Comparison of ENCODE assay signal across 8 cellular contexts in the genomic region with DNA sequence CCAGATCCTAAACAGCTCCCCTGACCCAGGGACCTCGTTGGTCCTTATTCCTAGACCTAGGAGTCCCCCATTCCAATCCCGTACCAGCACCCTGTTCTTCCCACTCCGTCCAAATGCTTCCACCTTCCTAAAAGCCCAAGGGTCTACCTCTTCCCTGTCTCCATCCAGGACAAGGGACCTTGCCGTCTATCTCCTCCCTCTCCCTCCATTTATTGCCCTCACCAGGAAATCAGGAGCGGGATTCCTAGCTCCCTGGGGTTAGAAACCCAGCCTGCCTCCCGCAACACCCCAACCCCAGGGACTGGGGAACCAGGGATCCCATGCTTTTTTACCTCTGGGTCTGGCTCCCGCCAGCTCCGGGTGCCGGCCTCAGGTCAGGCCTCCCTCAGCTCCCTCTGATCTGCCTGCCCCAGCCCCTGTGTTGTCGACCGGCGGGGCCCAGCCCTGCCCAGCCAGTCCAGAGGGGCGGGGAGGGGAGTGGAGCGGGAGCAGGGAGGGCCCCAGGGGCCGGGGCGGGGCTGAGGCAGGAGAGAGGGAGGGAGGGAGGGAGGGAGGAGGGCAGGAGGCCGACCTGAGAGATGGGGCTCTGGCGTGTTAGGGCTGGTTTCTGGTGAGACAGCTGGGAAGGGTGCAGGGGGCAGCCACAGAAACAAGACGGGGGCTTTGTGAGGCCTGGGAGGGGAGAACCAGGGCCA. TPM values are rescaled to one million over a fixed set of nuclear protein-coding genes. Genes with fewer than 3 reads are reported as not detected.
DNase-seq lines count a peak whose midpoint lies in the region; ATAC-seq and TF ChIP-seq lines count a peak whose summit lies in the region.

A gene with protein sequence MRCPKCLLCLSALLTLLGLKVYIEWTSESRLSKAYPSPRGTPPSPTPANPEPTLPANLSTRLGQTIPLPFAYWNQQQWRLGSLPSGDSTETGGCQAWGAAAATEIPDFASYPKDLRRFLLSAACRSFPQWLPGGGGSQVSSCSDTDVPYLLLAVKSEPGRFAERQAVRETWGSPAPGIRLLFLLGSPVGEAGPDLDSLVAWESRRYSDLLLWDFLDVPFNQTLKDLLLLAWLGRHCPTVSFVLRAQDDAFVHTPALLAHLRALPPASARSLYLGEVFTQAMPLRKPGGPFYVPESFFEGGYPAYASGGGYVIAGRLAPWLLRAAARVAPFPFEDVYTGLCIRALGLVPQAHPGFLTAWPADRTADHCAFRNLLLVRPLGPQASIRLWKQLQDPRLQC (minus strand): TSS at position 423 of the 695 bp plus-strand sequence. CDS start 596 bp downstream, outside the sequence.

- H3K36me3 ChIP-seq in HEK293 (ENCODE audit: control insufficient read depth in 2 of 2, insufficient read depth in 1 of 2, low read length in 2 of 2), result peaks cover 10 to 46% of the 10 kb centered on the region in 2 experiments; a peak in 2 of 3 replicates
- peaks cover 29 to 48% of the 10 kb centered on the region in 2 donors for H3K36me3 ChIP-seq in ascending aorta

- intact Hi-C loops in ascending aorta (cut with DNase I), result loop anchor here (1.0 to 5.0 kb wide), 3 partner anchors 12 to 105 kb away; a partner anchor contains a TSS

- no peak for TF ChIP-seq CTCF in AG04450 (IDR thresholded peaks at IDR 0.05; ENCODE audit: low read depth, low read length)
- TF ChIP-seq CTCF in HEK293 (tag by site-specific recombination; IDR thresholded peaks at IDR 0.05), result no peak
- TF ChIP-seq CTCF in ascending aorta (IDR thresholded peaks at IDR 0.05), result no peak
- TF ChIP-seq CTCF in retinal pigment epithelial cell (conservative IDR thresholded peaks at IDR 0.05; ENCODE audit: low read depth, low read length), result no peak

- H3K4me1 ChIP-seq in HEK293 (ENCODE audit: control insufficient read depth, insufficient read depth, low read length) (peaks cover 13% of the 10 kb centered on the region), ascending aorta (peaks cover 9 to 21% of the 10 kb centered on the region in 2 donors)

- DNase-seq in AG04450 (ENCODE audit: low read depth, low spot score), result peak; percentile 11
- DNase-seq in SK-N-DZ (ENCODE audit: low spot score), result peak; percentile 77
- peak; percentile 36 to 91 for DNase-seq in ascending aorta (ENCODE audit: low spot score in 2 of 2)
- DNase-seq in hepatic stellate cell (ENCODE audit: low spot score), result peak; percentile 81
- no peak for DNase-seq in retinal pigment epithelial cell (ENCODE audit: low read depth)

- H3K4me3 ChIP-seq in AG04450 (ENCODE audit: low read depth, low read length) (peak within 1 kb of the TSS; percentile 55), HEK293 (ENCODE audit: low read depth, low read length) (no peak within 1 kb of the TSS), ascending aorta (peak within 1 kb of the TSS; percentile 48 to 80), retinal pigment epithelial cell (ENCODE audit: low read length) (peak within 1 kb of the TSS; percentile 39)

- CTCF ChIA-PET in AG04450 (lab: Charles Lee) (interaction anchor here (0.6 to 1.9 kb wide), 4 partner anchors 22 to 167 kb away, joined by 3 to 11 read pairs (median 4); no protein-coding TSS in a partner anchor), HEK293 (lab: Yijun Ruan, JAX) (interaction anchor here (0.7 to 4.2 kb wide), 2 partner anchors 22 to 879 kb away, joined by 3 to 21 read pairs; no protein-coding TSS in a partner anchor)

- H3K27me3 ChIP-seq in AG04450 (ENCODE audit: control insufficient read depth, insufficient read depth, low read length) (no peaks in the 10 kb centered on the region), ascending aorta (no peaks in the 10 kb centered on the region)

- H3K9me3 ChIP-seq in AG04450 (ENCODE audit: control insufficient read depth, insufficient read depth, low read length) (no peaks in the 10 kb centered on the region; the same call in 1 of the 2 replicates), HEK293 (ENCODE audit: control insufficient read depth, insufficient read depth, low read depth, low read length) (no peaks in the 10 kb centered on the region), ascending aorta (no peaks in the 10 kb centered on the region)

- POLR2A ChIA-PET in AG04450 (lab: Yijun Ruan, JAX) (interaction anchor here (0.6 to 2.1 kb wide), 4 partner anchors 10 to 135 kb away, joined by 3 to 7 read pairs (median 4); a partner anchor contains a TSS), HEK293 (lab: Yijun Ruan, JAX) (interaction anchor here (0.6 to 1.9 kb wide), 7 partner anchors 9 to 686 kb away, joined by 3 to 13 read pairs (median 7); a partner anchor contains a TSS)

- ATAC-seq in HG02763 (IDR thresholded peaks at IDR 0.05; ENCODE audit: unreplicated experiment) (no peak), HG02970 (IDR thresholded peaks at IDR 0.05; ENCODE audit: low FRiP score, unreplicated experiment) (no peak)

- H3K27ac ChIP-seq in AG04450 (ENCODE audit: low read depth, low read length) (no peak within 1 kb of the TSS), HEK293 (ENCODE audit: extremely low read depth, low read depth, low read length) (peak within 1 kb of the TSS; percentile 64), ascending aorta (peak within 1 kb of the TSS; percentile 79 to 89)

TF ChIP-seq in HEK293, 187 proteins besides CTCF, POLR2A, EP300 and RAD21 (continues in another document):
- peak; percentile 78; the same call in 1 of the 2 replicates for TF ChIP-seq ZFP69B (tag by site-specific recombination; IDR thresholded peaks at IDR 0.05)
- TF ChIP-seq ZBTB48 (tag by site-specific recombination; IDR thresholded peaks at IDR 0.05), result peak; percentile 91
- TF ChIP-seq BCL11B (tag by site-specific recombination; IDR thresholded peaks at IDR 0.05; ENCODE audit: low read depth), result no peak
- peak; percentile 59 for TF ChIP-seq SP2 (tag by site-specific recombination; IDR thresholded peaks at IDR 0.05)
- TF ChIP-seq KLF9 (tag by site-specific recombination; IDR thresholded peaks at IDR 0.05; ENCODE audit: low read depth), result peak; percentile 61
- peak; percentile 62 for TF ChIP-seq GLIS2 (tag by site-specific recombination; IDR thresholded peaks at IDR 0.05)
- no peak for TF ChIP-seq ZNF747 (tag by site-specific recombination; IDR thresholded peaks at IDR 0.05)
- 0 out of 2 replicates have a peak, but pooled peaks have one; percentile 38 for TF ChIP-seq KLF7 (tag by site-specific recombination; IDR thresholded peaks at IDR 0.05; ENCODE audit: borderline replicate concordance)
- TF ChIP-seq, protein P1, sequence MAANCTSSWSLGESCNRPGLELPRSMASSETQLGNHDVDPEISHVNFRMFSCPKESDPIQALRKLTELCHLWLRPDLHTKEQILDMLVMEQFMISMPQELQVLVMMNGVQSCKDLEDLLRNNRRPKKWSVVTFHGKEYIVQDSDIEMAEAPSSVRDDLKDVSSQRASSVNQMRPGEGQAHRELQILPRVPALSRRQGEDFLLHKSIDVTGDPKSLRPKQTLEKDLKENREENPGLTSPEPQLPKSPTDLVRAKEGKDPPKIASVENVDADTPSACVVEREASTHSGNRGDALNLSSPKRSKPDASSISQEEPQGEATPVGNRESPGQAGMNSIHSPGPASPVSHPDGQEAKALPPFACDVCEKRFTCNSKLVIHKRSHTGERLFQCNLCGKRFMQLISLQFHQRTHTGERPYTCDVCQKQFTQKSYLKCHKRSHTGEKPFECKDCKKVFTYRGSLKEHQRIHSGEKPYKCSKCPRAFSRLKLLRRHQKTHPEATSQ (tag by site-specific recombination; IDR thresholded peaks at IDR 0.05), result no peak
- no peak for TF ChIP-seq MYNN (tag by site-specific recombination; IDR thresholded peaks at IDR 0.05; ENCODE audit: borderline replicate concordance)
- peak; percentile 49 for TF ChIP-seq GLIS1 (tag by site-specific recombination; IDR thresholded peaks at IDR 0.05)
- no peak for TF ChIP-seq ZNF19 (tag by site-specific recombination; IDR thresholded peaks at IDR 0.05; ENCODE audit: low read depth)
- TF ChIP-seq ZBTB17 (tag by site-specific recombination; IDR thresholded peaks at IDR 0.05), result peak; percentile 64; the same call in 1 of the 2 replicates
- TF ChIP-seq, protein P2, sequence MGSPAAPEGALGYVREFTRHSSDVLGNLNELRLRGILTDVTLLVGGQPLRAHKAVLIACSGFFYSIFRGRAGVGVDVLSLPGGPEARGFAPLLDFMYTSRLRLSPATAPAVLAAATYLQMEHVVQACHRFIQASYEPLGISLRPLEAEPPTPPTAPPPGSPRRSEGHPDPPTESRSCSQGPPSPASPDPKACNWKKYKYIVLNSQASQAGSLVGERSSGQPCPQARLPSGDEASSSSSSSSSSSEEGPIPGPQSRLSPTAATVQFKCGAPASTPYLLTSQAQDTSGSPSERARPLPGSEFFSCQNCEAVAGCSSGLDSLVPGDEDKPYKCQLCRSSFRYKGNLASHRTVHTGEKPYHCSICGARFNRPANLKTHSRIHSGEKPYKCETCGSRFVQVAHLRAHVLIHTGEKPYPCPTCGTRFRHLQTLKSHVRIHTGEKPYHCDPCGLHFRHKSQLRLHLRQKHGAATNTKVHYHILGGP (tag by site-specific recombination; IDR thresholded peaks at IDR 0.05), result no peak
- TF ChIP-seq ZNF10 (tag by site-specific recombination; IDR thresholded peaks at IDR 0.05), result no peak
- TF ChIP-seq GLI2 (tag by site-specific recombination; IDR thresholded peaks at IDR 0.05; ENCODE audit: borderline replicate concordance, low read depth), result no peak
- TF ChIP-seq, protein P3, sequence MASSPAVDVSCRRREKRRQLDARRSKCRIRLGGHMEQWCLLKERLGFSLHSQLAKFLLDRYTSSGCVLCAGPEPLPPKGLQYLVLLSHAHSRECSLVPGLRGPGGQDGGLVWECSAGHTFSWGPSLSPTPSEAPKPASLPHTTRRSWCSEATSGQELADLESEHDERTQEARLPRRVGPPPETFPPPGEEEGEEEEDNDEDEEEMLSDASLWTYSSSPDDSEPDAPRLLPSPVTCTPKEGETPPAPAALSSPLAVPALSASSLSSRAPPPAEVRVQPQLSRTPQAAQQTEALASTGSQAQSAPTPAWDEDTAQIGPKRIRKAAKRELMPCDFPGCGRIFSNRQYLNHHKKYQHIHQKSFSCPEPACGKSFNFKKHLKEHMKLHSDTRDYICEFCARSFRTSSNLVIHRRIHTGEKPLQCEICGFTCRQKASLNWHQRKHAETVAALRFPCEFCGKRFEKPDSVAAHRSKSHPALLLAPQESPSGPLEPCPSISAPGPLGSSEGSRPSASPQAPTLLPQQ (tag by site-specific recombination; IDR thresholded peaks at IDR 0.05), result peak; percentile 88
- TF ChIP-seq ZNF776 (tag by site-specific recombination; IDR thresholded peaks at IDR 0.05; ENCODE audit: borderline replicate concordance), result no peak
- TF ChIP-seq ZXDB (tag by site-specific recombination; IDR thresholded peaks at IDR 0.05), result peak; percentile 81

RNA-seq across cellular contexts. Expression of the gene that starts here (rescaled TPM):
- polyA plus RNA-seq in AG04450 (2011; rRNA removed), result 0.14 and 0.29 TPM in 2 replicates
- 0.43 TPM in 1 of 2 replicates, not detected in the other for polyA minus RNA-seq in AG04450 (2011; rRNA and poly(A)+ RNA removed)
- 0.06 and 0.86 TPM in 2 replicates for polyA plus RNA-seq in SK-N-DZ (2014; cell fraction: cytosol; rRNA removed)
- 0.18 and 0.19 TPM in 2 replicates for polyA plus RNA-seq in SK-N-DZ (2014; cell fraction: nucleus; rRNA removed)
- 3.7 TPM for total RNA-seq in ascending aorta

Comparison
In these comparisons a context has a peak if more than half of its experiments do, and no peak if none do; other contexts are left out.
1. Peak in DNase-seq and H3K4me3 ChIP-seq in AG04450; RNA of the gene not detected or under 1 TPM.